Comparison of ENCODE assay signal across 1 cellular context in genomic region chr20:62120990-62121775, GRCh38.
TF ChIP-seq lines count a peak whose summit lies in the region.

No MANE protein-coding gene starts in this region.

TF ChIP-seq in K562, 482 proteins besides CTCF, POLR2A, EP300 and RAD21 (continued from another document and continues in another):
- TF ChIP-seq ATF3 (IDR thresholded peaks at IDR 0.05) (peak; percentile 22; the same call in 1 of the 2 replicates), ATF3 (CRISPR knock-in tag; conservative IDR thresholded peaks at IDR 0.05) (no peak), KDM5B (IDR thresholded peaks at IDR 0.05; ENCODE audit: insufficient replicate concordance, low read depth, low read length) (peak; percentile 37), CEBPB (tag; IDR thresholded peaks at IDR 0.05) (0 out of 2 replicates have a peak, but pooled peaks have one; percentile 16), MNT (conservative IDR thresholded peaks at IDR 0.05) (peak in 1 of 2 experiments; percentile 32; a peak in 3 of 4 replicates), VEZF1 (CRISPR knock-in tag; IDR thresholded peaks at IDR 0.05) (no peak), MAZ (CRISPR knock-in tag; conservative IDR thresholded peaks at IDR 0.05 in 1 of 2, IDR thresholded peaks at IDR 0.05 in 1 of 2) (0 out of 4 replicates have a peak, but pooled peaks of 1 of the 2 experiments have one; percentile 14), KDM1A (IDR thresholded peaks at IDR 0.05) (peak; percentile 24 to 76; a peak in 3 of 4 replicates), GTF2E2 (tag; IDR thresholded peaks at IDR 0.05) (peak; percentile 53; the same call in 1 of the 2 replicates), MEF2A (IDR thresholded peaks at IDR 0.05; ENCODE audit: control insufficient read depth, low read depth, low read length) (0 out of 2 replicates have a peak, but pooled peaks have one; percentile 2), SUPT5H (IDR thresholded peaks at IDR 0.05) (peak; percentile 35; the same call in 1 of the 2 replicates), ZBTB1 (CRISPR knock-in tag; IDR thresholded peaks at IDR 0.05; ENCODE audit: borderline replicate concordance, low read depth) (peak; percentile 54; the same call in 1 of the 2 replicates), ZNF121 (CRISPR knock-in tag; conservative IDR thresholded peaks at IDR 0.05) (0 out of 2 replicates have a peak, but pooled peaks have one; percentile 37), ZNF318 (IDR thresholded peaks at IDR 0.05; ENCODE audit: borderline replicate concordance in 1 of 2, low read depth in 1 of 2) (no peak), CBX1 (IDR thresholded peaks at IDR 0.05; ENCODE audit: low read depth) (0 out of 2 replicates have a peak, but pooled peaks have one; percentile 20), SMARCA4 (IDR thresholded peaks at IDR 0.05) (0 out of 2 replicates have a peak, but pooled peaks have one; percentile 53), ZBTB11 (CRISPR knock-in tag; IDR thresholded peaks at IDR 0.05) (peak in 1 of 3 experiments; percentile 88; a peak in 2 of 6 replicates), NBN (IDR thresholded peaks at IDR 0.05; ENCODE audit: low read depth) (0 out of 2 replicates have a peak, but pooled peaks have one; percentile 47), TRIM28 (IDR thresholded peaks at IDR 0.05) (0 out of 2 replicates have a peak, but pooled peaks have one; percentile 16), E2F6 (IDR thresholded peaks at IDR 0.05; ENCODE audit: borderline replicate concordance in 1 of 2, extremely low read depth in 1 of 2, insufficient read depth in 1 of 2, insufficient read length in 1 of 2, low read depth in 1 of 2, low read length in 1 of 2, poor library complexity in 1 of 2, severe bottlenecking in 1 of 2) (peak; percentile 29 to 53), SIN3B (IDR thresholded peaks at IDR 0.05; ENCODE audit: low read depth) (no peak), USF2 (CRISPR knock-in tag; IDR thresholded peaks at IDR 0.05) (no peak), JUNB (CRISPR knock-in tag; conservative IDR thresholded peaks at IDR 0.05) (no peak), BCOR (IDR thresholded peaks at IDR 0.05) (peak; percentile 56; the same call in 1 of the 2 replicates), ARNT (IDR thresholded peaks at IDR 0.05) (0 out of 4 replicates have a peak, but pooled peaks of 1 of the 2 experiments have one; percentile 38), TFAP4 (CRISPR knock-in tag; IDR thresholded peaks at IDR 0.05; ENCODE audit: borderline replicate concordance) (peak; percentile 44; the same call in 1 of the 2 replicates)
